Comparison of ENCODE assay signal across 7 cellular contexts in genomic region chr17:81481815-81482505, GRCh38. TPM values are rescaled to one million over a fixed set of nuclear protein-coding genes. Genes with fewer than 3 reads are reported as not detected.
A peak's percentile ranks its signal among the peaks of the same experiment; 100 is the strongest.
DNase-seq lines count a peak whose midpoint lies in the region; ATAC-seq, FAIRE-seq and TF ChIP-seq lines count a peak whose summit lies in the region.

No MANE protein-coding gene starts in this region.

- no TSS peak for BruUV-seq in HepG2 (replicated peaks; lab: Mats Ljungman, UMichigan)

- no peaks in the 10 kb centered on the region for H3K36me3 Mint-ChIP-seq in IgD-negative memory B cell
- no peaks in the 10 kb centered on the region for H3K36me3 Mint-ChIP-seq in activated naive CD8-positive, alpha-beta T cell treated with anti-CD3 and anti-CD28 coated beads, Interleukin-2, amount 50 U/mL, for 24 hours (ENCODE audit: low read depth)

- no peak for DNase-seq in activated naive CD8-positive, alpha-beta T cell treated with anti-CD3 and anti-CD28 coated beads, Interleukin-2, amount 50 U/mL, for 24 hours
- DNase-seq in HepG2 (ENCODE audit: low spot score) = no peak
- no peak for DNase-seq in stomach
- DNase-seq in HUDEP-2 (lab: John Stamatoyannopoulos, UW; ENCODE audit: unreplicated experiment in 76 of 76) = no peak
- DNase-seq in activated CD8-positive, alpha-beta memory T cell treated with anti-CD3 and anti-CD28 coated beads for 24 hours = no peak

- in situ Hi-C loops in HepG2 (cut with HindIII; ENCODE audit: extremely low pct_ligation_motif_present, low pct_unique_long_range_greater_than_20kb) = loop anchor here (5.0 kb wide), 2 partner anchors 180 to 225 kb away; no protein-coding TSS in a partner anchor

- TF ChIP-seq EP300 in HepG2 (IDR thresholded peaks at IDR 0.05; ENCODE audit: low read depth in 2 of 2, low read length in 2 of 2) = no peak
- TF ChIP-seq EP300 in HepG2 (CRISPR knock-in tag; IDR thresholded peaks at IDR 0.05; ENCODE audit: borderline replicate concordance) = no peak
- no peak for TF ChIP-seq EP300 in stomach (IDR thresholded peaks at IDR 0.05)

- peak overlapping the region in 2 of 3 donors; percentile 93 to 94 for H3K27ac Mint-ChIP-seq in IgD-negative memory B cell
- H3K27ac Mint-ChIP-seq in activated naive CD8-positive, alpha-beta T cell treated with anti-CD3 and anti-CD28 coated beads, Interleukin-2, amount 50 U/mL, for 24 hours = no peak overlapping the region

- WGBS in HepG2 (ENCODE audit: low lambda C conversion rate) = 34% methylated on average over 11 of the region's 18 CpGs
- 59 to 69% (median 67%) methylated on average over 15 to 18 of the region's 18 CpGs for WGBS in stomach, 5 donors

- H3K27me3 Mint-ChIP-seq in IgD-negative memory B cell = peaks cover 34% of the 10 kb centered on the region
- H3K27me3 Mint-ChIP-seq in activated naive CD8-positive, alpha-beta T cell treated with anti-CD3 and anti-CD28 coated beads, Interleukin-2, amount 50 U/mL, for 24 hours = peaks cover 30% of the 10 kb centered on the region

- H3K4me3 Mint-ChIP-seq in IgD-negative memory B cell = peak overlapping the region in 3 of 4 donors; percentile 59 to 81 (median 72)
- H3K4me3 Mint-ChIP-seq in activated naive CD8-positive, alpha-beta T cell treated with anti-CD3 and anti-CD28 coated beads, Interleukin-2, amount 50 U/mL, for 24 hours = peak overlapping the region; percentile 42

- POLR2A ChIA-PET in HepG2 (lab: Yijun Ruan, JAX) = interaction anchor here (1.4 kb wide), 1 partner anchor 10 kb away, joined by 3 read pairs; no protein-coding TSS in a partner anchor

- intact Hi-C loops in HepG2 (cut with micrococcal nuclease; ENCODE audit: unreplicated experiment) (loop anchor here (2.0 to 5.0 kb wide), 3 partner anchors 41 to 185 kb away; partner anchors contain the start of gene SLC38A10), stomach (cut with DNase I; ENCODE audit: low total_unique reads) (loop anchor here (10.0 kb wide), 3 partner anchors 47 to 177 kb away; no protein-coding TSS in a partner anchor)

- no peak overlapping the region for H3K9ac ChIP-seq in HepG2 (ENCODE audit: insufficient read depth, low read depth, low read length)

- H3K27ac ChIP-seq in HepG2 (ENCODE audit: extremely low read length, insufficient read depth, low read length) = no peak overlapping the region
- peak overlapping the region in 3 of 5 donors; percentile 2 to 67 (median 23) for H3K27ac ChIP-seq in stomach

- H3K9me3 ChIP-seq in HepG2 (ENCODE audit: low read length) (no peaks in the 10 kb centered on the region), stomach (no peaks in the 10 kb centered on the region)

- CTCF ChIA-PET in HepG2 (lab: Yijun Ruan, JAX; ENCODE audit: low intra/inter-chr PET ratio, low total read pairs) = no interaction called here

- H3K27me3 ChIP-seq in HepG2 (ENCODE audit: control insufficient read depth in 1 of 2, insufficient read depth in 2 of 2, low read length in 2 of 2) (peaks cover 7 to 57% of the 10 kb centered on the region in 2 experiments; a peak in 4 of 5 replicates), stomach (peaks cover 0 to 32% (median 3%) of the 10 kb centered on the region in 3 donors)

- peaks cover 0 to under 1% (median 0%) of the 10 kb centered on the region in 3 donors for H3K9me3 Mint-ChIP-seq in IgD-negative memory B cell
- H3K9me3 Mint-ChIP-seq in activated naive CD8-positive, alpha-beta T cell treated with anti-CD3 and anti-CD28 coated beads, Interleukin-2, amount 50 U/mL, for 24 hours = no peaks in the 10 kb centered on the region

- 0 out of 2 replicates have a peak overlapping the region, but pooled peaks have one; percentile 29 for H3K4me2 ChIP-seq in HepG2 (ENCODE audit: low read depth, low read length)

- TF ChIP-seq CTCF in HepG2 (CRISPR knock-in tag; IDR thresholded peaks at IDR 0.05) = no peak
- no peak for TF ChIP-seq CTCF in stomach (IDR thresholded peaks at IDR 0.05)

- H3K4me1 ChIP-seq in HepG2 (ENCODE audit: insufficient read depth, low read length) (peaks cover 39% of the 10 kb centered on the region), stomach (peaks cover 31 to 54% (median 40%) of the 10 kb centered on the region in 4 donors)

- TF ChIP-seq POLR2A in HepG2 (IDR thresholded peaks at IDR 0.05; ENCODE audit: insufficient read depth in 1 of 2, low read depth in 2 of 2, low read length in 2 of 2) (no peak), stomach (IDR thresholded peaks at IDR 0.05) (no peak)

- H3K79me2 ChIP-seq in HepG2 (ENCODE audit: insufficient read depth, low read length) = no peaks in the 10 kb centered on the region

- no peak for ATAC-seq in activated naive CD8-positive, alpha-beta T cell treated with anti-CD3 and anti-CD28 coated beads, Interleukin-2, amount 50 U/mL, for 24 hours
- no peak for ATAC-seq in HepG2
- ATAC-seq in HG02759 (IDR thresholded peaks at IDR 0.05; ENCODE audit: unreplicated experiment) = no peak

- peaks cover 0 to 9% (median 8%) of the 10 kb centered on the region in 3 donors for H3K4me1 Mint-ChIP-seq in IgD-negative memory B cell
- H3K4me1 Mint-ChIP-seq in activated naive CD8-positive, alpha-beta T cell treated with anti-CD3 and anti-CD28 coated beads, Interleukin-2, amount 50 U/mL, for 24 hours = peaks cover 33% of the 10 kb centered on the region

- FAIRE-seq in HepG2 (lab: Jason Lieb, UNC) = no peak

- H4K20me1 ChIP-seq in HepG2 (ENCODE audit: insufficient read depth, low read length) = no peaks in the 10 kb centered on the region

- no peaks in the 10 kb centered on the region for H3K36me3 ChIP-seq in HepG2 (replicated peaks in 1 of 2; ENCODE audit: control insufficient read depth in 1 of 2, insufficient read depth in 2 of 2, low read length in 2 of 2)
- no peaks in the 10 kb centered on the region for H3K36me3 ChIP-seq in stomach

- H2AFZ ChIP-seq in HepG2 (ENCODE audit: low read length) = no peak overlapping the region

- no peak for TF ChIP-seq RAD21 in HepG2 (CRISPR knock-in tag; IDR thresholded peaks at IDR 0.05)

- H3K4me3 ChIP-seq in HepG2 (replicated peaks in 1 of 3; ENCODE audit: insufficient read depth in 1 of 3, low read depth in 2 of 3, low read length in 3 of 3) = peak overlapping the region in 1 of 3 experiments; percentile 9; a peak in 1 of 6 replicates
- peak overlapping the region; percentile 55 to 60 (median 56) for H3K4me3 ChIP-seq in stomach

TF ChIP-seq in HepG2, 621 proteins besides CTCF, POLR2A, EP300 and RAD21 (continues in another document):
- TF ChIP-seq NFIB (CRISPR knock-in tag; IDR thresholded peaks at IDR 0.05; ENCODE audit: borderline replicate concordance) = 0 out of 2 replicates have a peak, but pooled peaks have one; percentile 57

RNA-seq across cellular contexts. Expression of gene ACTG1, which starts 30.6 kb away (rescaled TPM):
- polyA plus RNA-seq in IgD-negative memory B cell (1,302 TPM), HepG2 (2011; rRNA removed) (1,138 and 1,217 TPM in 2 replicates), stomach (1,000 to 10,000 TPM; 1,866 to 2,457 (median 2,070) TPM)
- total RNA-seq in HepG2 (2016; rRNA removed; fragmentation: Illumina TruSeq; extraction: Trizol) (973 and 1,028 TPM in 2 replicates), stomach (1,000 to 10,000 TPM in 4 of 5 donors, 100 to 1,000 TPM in 1; 978 to 2,952 (median 1,777) TPM)
- total RNA-seq in HepG2 (2016; cell fraction: cytosol; rRNA removed; fragmentation: Illumina TruSeq; extraction: Trizol; ENCODE audit: low read depth) = 361 and 399 TPM in 2 replicates
- 848 and 989 TPM in 2 replicates for total RNA-seq in HepG2 (2016; cell fraction: insoluble cytoplasmic fraction; rRNA removed; fragmentation: Illumina TruSeq; extraction: Trizol)
- 986 and 1,002 TPM in 2 replicates for total RNA-seq in HepG2 (2016; cell fraction: membrane; rRNA removed; fragmentation: Illumina TruSeq; extraction: Trizol)
- 479 and 519 TPM in 2 replicates for total RNA-seq in HepG2 (2016; cell fraction: nucleus; rRNA removed; fragmentation: Illumina TruSeq; extraction: Trizol)
- polyA plus RNA-seq in HepG2 (2011; cell fraction: cytosol; rRNA removed) = 2,631 and 2,697 TPM in 2 replicates
- 3,693 and 3,967 TPM in 2 replicates for polyA plus RNA-seq in HepG2 (2011; cell fraction: nucleus; rRNA removed)
- 1,881 and 2,139 TPM in 2 replicates for polyA plus RNA-seq in HepG2 (2012)
- polyA plus RNA-seq in HepG2 (2016; cell fraction: cytosol; fragmentation: Illumina TruSeq; extraction: Trizol; ENCODE audit: low read depth) = 598 and 619 TPM in 2 replicates
- 1,358 and 1,713 TPM in 2 replicates for polyA plus RNA-seq in HepG2 (2016; cell fraction: insoluble cytoplasmic fraction; fragmentation: Illumina TruSeq; extraction: Trizol; ENCODE audit: low read depth)
- polyA plus RNA-seq in HepG2 (2016; cell fraction: membrane; fragmentation: Illumina TruSeq; extraction: Trizol; ENCODE audit: low read depth) = 1,224 and 1,364 TPM in 2 replicates
- 1,038 and 1,070 TPM in 2 replicates for polyA plus RNA-seq in HepG2 (2016; cell fraction: nucleus; fragmentation: Illumina TruSeq; extraction: Trizol; ENCODE audit: insufficient read depth, low read depth)
- polyA minus RNA-seq in HepG2 (2011; rRNA and poly(A)+ RNA removed; ENCODE audit: low replicate concordance) = 750 and 1,581 TPM in 2 replicates
- 1,072 and 1,192 TPM in 2 replicates for polyA minus RNA-seq in HepG2 (2011; cell fraction: cytosol; rRNA and poly(A)+ RNA removed)
- polyA minus RNA-seq in HepG2 (2011; cell fraction: nucleus; rRNA and poly(A)+ RNA removed) = 609 and 760 TPM in 2 replicates

RNA-seq across cellular contexts. Expression of gene FSCN2, which starts 46.2 kb away (rescaled TPM):
- polyA plus RNA-seq in IgD-negative memory B cell = 0.83 TPM
- total RNA-seq in HepG2 (2016; rRNA removed; fragmentation: Illumina TruSeq; extraction: Trizol) = not detected in 2 replicates
- total RNA-seq in HepG2 (2016; cell fraction: cytosol; rRNA removed; fragmentation: Illumina TruSeq; extraction: Trizol; ENCODE audit: low read depth) = not detected in 2 replicates
- total RNA-seq in HepG2 (2016; cell fraction: insoluble cytoplasmic fraction; rRNA removed; fragmentation: Illumina TruSeq; extraction: Trizol) = not detected in 2 replicates
- total RNA-seq in HepG2 (2016; cell fraction: membrane; rRNA removed; fragmentation: Illumina TruSeq; extraction: Trizol) = not detected in 2 replicates
- total RNA-seq in HepG2 (2016; cell fraction: nucleus; rRNA removed; fragmentation: Illumina TruSeq; extraction: Trizol) = not detected in 2 replicates
- 0.09 and 0.31 TPM in 2 replicates for polyA plus RNA-seq in HepG2 (2011; rRNA removed)
- 0.17 TPM in 2 replicates for polyA plus RNA-seq in HepG2 (2011; cell fraction: cytosol; rRNA removed)
- 2.2 and 2.8 TPM in 2 replicates for polyA plus RNA-seq in HepG2 (2011; cell fraction: nucleus; rRNA removed)
- polyA plus RNA-seq in HepG2 (2012) = 0.11 and 0.17 TPM in 2 replicates
- polyA plus RNA-seq in HepG2 (2016; cell fraction: cytosol; fragmentation: Illumina TruSeq; extraction: Trizol; ENCODE audit: low read depth) = not detected in 2 replicates
- polyA plus RNA-seq in HepG2 (2016; cell fraction: insoluble cytoplasmic fraction; fragmentation: Illumina TruSeq; extraction: Trizol; ENCODE audit: low read depth) = not detected in 2 replicates
- not detected in 2 replicates for polyA plus RNA-seq in HepG2 (2016; cell fraction: membrane; fragmentation: Illumina TruSeq; extraction: Trizol; ENCODE audit: low read depth)
- polyA plus RNA-seq in HepG2 (2016; cell fraction: nucleus; fragmentation: Illumina TruSeq; extraction: Trizol; ENCODE audit: insufficient read depth, low read depth) = not detected in 2 replicates
- polyA minus RNA-seq in HepG2 (2011; rRNA and poly(A)+ RNA removed; ENCODE audit: low replicate concordance) = 1.5 and 1.9 TPM in 2 replicates
- polyA minus RNA-seq in HepG2 (2011; cell fraction: cytosol; rRNA and poly(A)+ RNA removed) = not detected in 2 replicates
- polyA minus RNA-seq in HepG2 (2011; cell fraction: nucleus; rRNA and poly(A)+ RNA removed) = 0.75 and 0.77 TPM in 2 replicates
- 10 to 100 TPM in 1 of 5 donors, 1 to 10 TPM in 3, not detected in 1; 2.8 to 21.7 (median 6.2) TPM for total RNA-seq in stomach
- polyA plus RNA-seq in stomach = 1 to 10 TPM in 2 of 3 donors, under 1 TPM in 1; 0.90 to 2.7 (median 2.1) TPM
